In the genomic region with DNA sequence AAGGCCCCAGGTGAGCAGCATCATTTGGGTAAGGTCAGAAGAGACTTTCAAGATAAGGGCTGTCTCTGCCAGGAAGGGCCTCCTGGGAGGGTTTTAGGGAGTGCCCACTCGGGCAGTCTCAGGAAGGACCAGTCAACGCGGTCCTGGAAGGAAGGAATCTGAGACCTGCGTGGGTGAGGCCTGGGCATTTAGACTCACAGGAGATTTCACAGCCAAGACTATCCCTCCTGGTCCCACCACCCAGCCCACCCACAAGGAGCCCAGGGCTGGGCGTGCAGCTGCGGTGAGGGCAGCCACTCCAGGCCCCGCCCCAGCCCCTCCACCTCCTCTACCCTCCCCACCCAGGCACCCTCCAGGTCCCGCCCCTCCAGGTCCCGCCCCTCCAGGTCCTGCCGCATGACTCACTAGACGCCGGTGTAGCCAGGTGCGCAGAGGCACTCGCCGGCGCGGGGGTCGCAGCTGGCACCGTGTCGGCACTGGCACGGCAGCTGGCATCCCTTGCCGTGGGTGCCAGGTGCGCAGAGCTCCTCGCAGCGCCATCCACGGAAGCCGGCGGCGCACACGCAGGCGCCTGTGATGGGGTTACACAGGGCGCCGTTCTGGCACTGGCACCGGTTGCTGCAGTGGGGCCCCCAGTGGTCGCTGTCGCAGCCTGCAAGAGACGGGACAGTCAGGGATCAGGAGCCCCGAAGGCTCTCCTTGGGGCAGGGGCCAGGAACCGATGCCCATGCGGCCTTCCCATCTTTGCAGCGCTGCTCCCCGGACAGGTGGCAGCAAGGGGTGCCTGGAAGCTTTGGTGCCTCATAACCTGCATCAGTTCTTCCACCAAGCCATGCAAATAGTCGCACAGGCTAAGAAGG, we compare ENCODE assay signal across 8 cellular contexts.
A peak's percentile ranks its signal among the peaks of the same experiment; 100 is the strongest.
DNase-seq lines count a peak whose midpoint lies in the region; ATAC-seq and TF ChIP-seq lines count a peak whose summit lies in the region.

No MANE protein-coding gene starts in this region.

- DNase-seq in A673 (ENCODE audit: low spot score), result peak; percentile 37
- DNase-seq in NCI-H345 (lab: John Stamatoyannopoulos, UW), result peak; percentile 74
- peak; percentile 79 for DNase-seq in activated T-cell treated with anti-CD3 and anti-CD28 coated beads, Interleukin-2, amount 50 U/mL, for 1 hour
- DNase-seq in hypothalamus (lab: John Stamatoyannopoulos, UW), result peak in 30 of 51 donors; percentile 5 to 81 (median 34)
- DNase-seq in stimulated activated CD4-positive, alpha-beta T cell treated with anti-CD3 and anti-CD28 coated beads, Interleukin-1b, Interleukin-23, amount 100 ng/mL, for 1 hour (ENCODE audit: low read depth in 2 of 2), result peak; percentile 18 to 42
- DNase-seq in RKO (ENCODE audit: low spot score), result no peak
- DNase-seq in COLO829 (ENCODE audit: low spot score), result no peak

- H3K4me1 ChIP-seq in A673 (ENCODE audit: insufficient read depth, low read length, poor library complexity, severe bottlenecking), result no peaks in the 10 kb centered on the region

- no peak overlapping the region for H3K27ac ChIP-seq in A673 (ENCODE audit: low read depth, low read length, poor library complexity, severe bottlenecking)

- intact Hi-C loops in A673 (cut with micrococcal nuclease; ENCODE audit: unreplicated experiment), result loop anchor here (5.0 kb wide), 2 partner anchors 105 to 305 kb away; no protein-coding TSS in a partner anchor

- CTCF ChIA-PET in A673 (lab: Charles Lee), result no interaction called here

- TF ChIP-seq CTCF in A673 (conservative IDR thresholded peaks at IDR 0.05; ENCODE audit: low read depth, low read length), result peak; percentile 46

- ATAC-seq in GM19025 (IDR thresholded peaks at IDR 0.05; ENCODE audit: low read depth, unreplicated experiment), result peak; percentile 57

- no peaks in the 10 kb centered on the region for H3K36me3 ChIP-seq in A673 (ENCODE audit: insufficient read depth, low read length, poor library complexity, severe bottlenecking)

- peaks cover 46% of the 10 kb centered on the region for H3K27me3 ChIP-seq in A673 (replicated peaks; ENCODE audit: insufficient read depth, low read depth, low read length, poor library complexity)

- POLR2A ChIA-PET in A673 (lab: Charles Lee; ENCODE audit: low non-redundant PET), result no interaction called here

- no TSS peak for BruUV-seq in A673 (replicated peaks; lab: Mats Ljungman, UMichigan)

- H3K9me3 ChIP-seq in A673 (ENCODE audit: low read depth, low read length, poor library complexity, severe bottlenecking), result no peaks in the 10 kb centered on the region

- H3K4me3 ChIP-seq in A673 (ENCODE audit: low read depth, low read length, poor library complexity, severe bottlenecking), result peak overlapping the region; percentile 27

Comparison
In these comparisons a context has a peak if more than half of its experiments do, and no peak if none do; other contexts are left out.
1. DNase-seq: peak in A673 (single experiment), NCI-H345 (single experiment), activated T-cell treated with anti-CD3 and anti-CD28 coated beads, Interleukin-2, amount 50 U/mL, for 1 hour (single experiment), hypothalamus (30 of 51) and stimulated activated CD4-positive, alpha-beta T cell treated with anti-CD3 and anti-CD28 coated beads, Interleukin-1b, Interleukin-23, amount 100 ng/mL, for 1 hour (2 of 2); none in RKO (single experiment) and COLO829 (single experiment).